In genomic region chr16:57462978-57463362, GRCh38 we compare ENCODE assay signal across 1 cellular context.
TF ChIP-seq lines count a peak whose summit lies in the region.

No MANE protein-coding gene starts in this region.

TF ChIP-seq in endothelial cell of umbilical vein, 7 proteins besides CTCF, POLR2A, EP300 and RAD21:
- TF ChIP-seq EZH2 (IDR thresholded peaks at IDR 0.05; ENCODE audit: borderline replicate concordance, low read depth, low read length, severe bottlenecking) (no peak), JUN (IDR thresholded peaks at IDR 0.05; ENCODE audit: borderline replicate concordance, insufficient read depth, insufficient read length, low read depth) (no peak), FOS (IDR thresholded peaks at IDR 0.05; ENCODE audit: borderline replicate concordance, insufficient read depth, low read length) (no peak), POLR2AphosphoS5 (IDR thresholded peaks at IDR 0.05; ENCODE audit: insufficient read depth, low read depth, low read length) (no peak), MYC (IDR thresholded peaks at IDR 0.05; ENCODE audit: low read depth, low read length) (no peak), MAX (IDR thresholded peaks at IDR 0.05; ENCODE audit: insufficient read depth, insufficient read length) (no peak)
